Comparison of ENCODE assay signal across 28 cellular contexts in genomic region chr9:26682796-26683496, GRCh38.
"Had no signal": no experiment of that assay in that cellular context is flagged by ENCODE, and none has a peak within 500 bp of the region (broad histone marks: within the 10 kb centered on the region; RNA-seq: fewer than 3 reads in every experiment).

No MANE protein-coding gene starts in this region.

- H3K27me3 ChIP-seq: gastrocnemius medialis, right lobe of liver, tibial nerve, upper lobe of left lung had no signal

- H3K79me2 ChIP-seq: parathyroid adenoma had no signal

- ATAC-seq: esophagus mucosa; gastrocnemius medialis; left lobe of liver; naive thymus-derived CD4-positive, alpha-beta T cell; right lobe of liver; stimulated activated naive B cell treated with anti-CD40 and anti-IgM and Interleukin-4, amounts not matched to agents 10 μg/mL and 1 μg/mL and 100 μg/mL, for 72 hours had no signal

- H2AFZ ChIP-seq: parathyroid adenoma had no signal

- DNase-seq: dorsolateral prefrontal cortex; effector CD4-positive, alpha-beta T cell; foreskin fibroblast; gastrocnemius medialis; head of caudate nucleus; kidney; mesenchymal stem cell; midbrain; naive thymus-derived CD4-positive, alpha-beta T cell; occipital lobe; right lobe of liver; small intestine; stimulated activated CD4-positive, alpha-beta T cell treated with anti-CD3 and anti-CD28 coated beads, Interleukin-15, amount 100 ng/mL, for 24 hours; stimulated activated CD4-positive, alpha-beta T cell treated with anti-CD3 and anti-CD28 coated beads, Interleukin-2, amount 100 ng/mL, for 48 hours; stimulated activated naive B cell treated with anti-CD40 and anti-IgM and Interleukin-4, amounts not matched to agents 10 μg/mL and 1 μg/mL and 100 μg/mL, for 72 hours; upper lobe of left lung had no signal

- H3K9me3 ChIP-seq: gastrocnemius medialis, right lobe of liver, thoracic aorta, tibial nerve, upper lobe of left lung had no signal

- H3K4me3 ChIP-seq: dorsolateral prefrontal cortex, gastrocnemius medialis, lung, right lobe of liver, thoracic aorta, tibial nerve, upper lobe of left lung had no signal

- H3K9me3 Mint-ChIP-seq: nephron; stimulated activated naive B cell treated with anti-CD40 and anti-IgM and Interleukin-4, amounts not matched to agents 10 μg/mL and 1 μg/mL and 100 μg/mL, for 72 hours; stimulated activated naive CD8-positive, alpha-beta T cell treated with anti-CD3 and anti-CD28 coated beads, Interleukin-15, Interleukin-2, amounts not matched to agents 100 ng/mL and 50 ng/mL, for 24 hours had no signal

- H3K4me3 Mint-ChIP-seq: naive thymus-derived CD4-positive, alpha-beta T cell; nephron; stimulated activated naive B cell treated with anti-CD40 and anti-IgM and Interleukin-4, amounts not matched to agents 10 μg/mL and 1 μg/mL and 100 μg/mL, for 72 hours; stimulated activated naive CD8-positive, alpha-beta T cell treated with anti-CD3 and anti-CD28 coated beads, Interleukin-15, Interleukin-2, amounts not matched to agents 100 ng/mL and 50 ng/mL, for 24 hours had no signal

- H3K27ac ChIP-seq: dorsolateral prefrontal cortex, epithelial cell of prostate, gastrocnemius medialis, parathyroid adenoma, right lobe of liver, thoracic aorta, tibial nerve, upper lobe of left lung had no signal

- FAIRE-seq: colon, kidney, small intestine, urothelium cell line had no signal

- H3K27me3 Mint-ChIP-seq: stimulated activated naive B cell treated with anti-CD40 and anti-IgM and Interleukin-4, amounts not matched to agents 10 μg/mL and 1 μg/mL and 100 μg/mL, for 72 hours had no signal

- H3K27ac Mint-ChIP-seq: naive thymus-derived CD4-positive, alpha-beta T cell; nephron; progenitor cell of endocrine pancreas; stimulated activated naive B cell treated with anti-CD40 and anti-IgM and Interleukin-4, amounts not matched to agents 10 μg/mL and 1 μg/mL and 100 μg/mL, for 72 hours; stimulated activated naive CD8-positive, alpha-beta T cell treated with anti-CD3 and anti-CD28 coated beads, Interleukin-15, Interleukin-2, amounts not matched to agents 100 ng/mL and 50 ng/mL, for 24 hours had no signal

- H3K4me1 ChIP-seq: gastrocnemius medialis, parathyroid adenoma, right lobe of liver, tibial nerve, upper lobe of left lung had no signal

- H3K36me3 ChIP-seq: gastrocnemius medialis, right lobe of liver, thoracic aorta, tibial nerve, upper lobe of left lung had no signal

- H3K4me1 Mint-ChIP-seq: naive thymus-derived CD4-positive, alpha-beta T cell; nephron; stimulated activated naive B cell treated with anti-CD40 and anti-IgM and Interleukin-4, amounts not matched to agents 10 μg/mL and 1 μg/mL and 100 μg/mL, for 72 hours had no signal

- H3K9ac ChIP-seq: parathyroid adenoma had no signal

- H3K36me3 Mint-ChIP-seq: naive thymus-derived CD4-positive, alpha-beta T cell; stimulated activated naive B cell treated with anti-CD40 and anti-IgM and Interleukin-4, amounts not matched to agents 10 μg/mL and 1 μg/mL and 100 μg/mL, for 72 hours had no signal
